8 cellular contexts compared by ENCODE assay signal in the genomic region with DNA sequence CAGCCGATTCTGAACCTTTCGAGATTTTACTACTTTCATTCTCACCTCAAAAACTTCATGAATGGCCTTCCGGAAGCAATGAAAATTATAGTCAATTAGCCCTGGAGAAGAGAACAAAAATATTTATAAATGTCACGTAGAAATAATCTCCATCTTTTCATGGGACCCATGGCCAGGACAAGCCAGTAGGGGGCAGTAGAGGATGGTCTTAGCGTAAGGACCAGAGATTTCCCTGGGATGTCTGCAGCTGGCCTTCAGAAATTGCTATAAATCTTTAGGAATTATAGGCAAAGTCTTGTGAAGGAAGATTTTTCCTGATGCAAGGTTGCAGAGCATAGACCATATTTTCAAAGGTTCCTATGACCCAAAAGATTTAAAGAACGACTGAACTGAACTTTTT. TPM values are rescaled to one million over a fixed set of nuclear protein-coding genes. Genes with fewer than 3 reads are reported as not detected.
DNase-seq lines count a peak whose midpoint lies in the region; ATAC-seq and TF ChIP-seq lines count a peak whose summit lies in the region.

No MANE protein-coding gene starts in this region.

- no peaks in the 10 kb centered on the region for H3K9me3 ChIP-seq in thyroid gland

- intact Hi-C loops in natural killer cell (cut with micrococcal nuclease), result no loop called here
- intact Hi-C loops in thyroid gland (cut with DNase I), result loop anchor here (10.0 kb wide), 1 partner anchor 53 kb away; a partner anchor contains a TSS

- peaks cover 37% of the 10 kb centered on the region for H3K4me1 Mint-ChIP-seq in activated CD8-positive, alpha-beta memory T cell treated with anti-CD3 and anti-CD28 coated beads, Interleukin-2, amount 10 ng/mL, durations not matched to agents 7 days and 5 days
- peaks cover 0 to 10% of the 10 kb centered on the region in 2 donors for H3K4me1 Mint-ChIP-seq in natural killer cell

- peak; percentile 55 to 56 for DNase-seq in activated CD4-positive, alpha-beta T cell treated with anti-CD3 and anti-CD28 coated beads for 24 hours (ENCODE audit: low read depth in 2 of 2)
- DNase-seq in activated CD4-positive, alpha-beta T cell treated with anti-CD3 and anti-CD28 coated beads for 1 hour, result no peak
- DNase-seq in NCI-H2171 treated with DMSO at 0.1 percent for 48 hours (lab: John Stamatoyannopoulos, UW), result peak; percentile 43
- peak; percentile 73 for DNase-seq in activated CD8-positive, alpha-beta memory T cell treated with anti-CD3 and anti-CD28 coated beads, Interleukin-2, amount 10 ng/mL, durations not matched to agents 7 days and 5 days
- peak; percentile 57 to 79 for DNase-seq in erythroblast (lab: John Stamatoyannopoulos, UW)
- peak; percentile 31 for DNase-seq in natural killer cell
- peak; percentile 55 to 60 for DNase-seq in thyroid gland

- no peak overlapping the region for H3K27ac Mint-ChIP-seq in activated CD8-positive, alpha-beta memory T cell treated with anti-CD3 and anti-CD28 coated beads, Interleukin-2, amount 10 ng/mL, durations not matched to agents 7 days and 5 days
- no peak overlapping the region for H3K27ac Mint-ChIP-seq in natural killer cell

- H3K36me3 ChIP-seq in thyroid gland, result no peaks in the 10 kb centered on the region

- CTCF ChIA-PET in activated CD8-positive, alpha-beta memory T cell treated with anti-CD3 and anti-CD28 coated beads, Interleukin-2, amount 10 ng/mL, durations not matched to agents 7 days and 5 days (lab: Charles Lee), result interaction anchor here (0.7 to 10.7 kb wide), 10 partner anchors 7 to 387 kb away, joined by 3 to 119 read pairs (median 6); a partner anchor contains a TSS

- no peak overlapping the region for H3K4me3 Mint-ChIP-seq in activated CD8-positive, alpha-beta memory T cell treated with anti-CD3 and anti-CD28 coated beads, Interleukin-2, amount 10 ng/mL, durations not matched to agents 7 days and 5 days
- no peak overlapping the region for H3K4me3 Mint-ChIP-seq in natural killer cell

- H3K36me3 Mint-ChIP-seq in activated CD8-positive, alpha-beta memory T cell treated with anti-CD3 and anti-CD28 coated beads, Interleukin-2, amount 10 ng/mL, durations not matched to agents 7 days and 5 days, result peaks cover under 1% of the 10 kb centered on the region
- no peaks in the 10 kb centered on the region for H3K36me3 Mint-ChIP-seq in natural killer cell

- peaks cover 0 to 14% of the 10 kb centered on the region in 2 donors for H3K4me1 ChIP-seq in thyroid gland

- H3K27me3 Mint-ChIP-seq in activated CD8-positive, alpha-beta memory T cell treated with anti-CD3 and anti-CD28 coated beads, Interleukin-2, amount 10 ng/mL, durations not matched to agents 7 days and 5 days, result no peaks in the 10 kb centered on the region
- H3K27me3 Mint-ChIP-seq in natural killer cell (ENCODE audit: low read depth in 2 of 2), result peaks cover 9 to 26% of the 10 kb centered on the region in 2 donors

- no peaks in the 10 kb centered on the region for H3K27me3 ChIP-seq in thyroid gland

- H3K4me3 ChIP-seq in thyroid gland (replicated peaks in 1 of 3), result no peak overlapping the region

- no peak for ATAC-seq in activated CD8-positive, alpha-beta memory T cell treated with anti-CD3 and anti-CD28 coated beads, Interleukin-2, amount 10 ng/mL, durations not matched to agents 7 days and 5 days
- ATAC-seq in natural killer cell (peak; percentile 47 to 61 (median 52)), HG03460 (IDR thresholded peaks at IDR 0.05; ENCODE audit: unreplicated experiment) (no peak)

- H3K9me3 Mint-ChIP-seq in activated CD8-positive, alpha-beta memory T cell treated with anti-CD3 and anti-CD28 coated beads, Interleukin-2, amount 10 ng/mL, durations not matched to agents 7 days and 5 days (ENCODE audit: low read depth), result no peaks in the 10 kb centered on the region
- no peaks in the 10 kb centered on the region for H3K9me3 Mint-ChIP-seq in natural killer cell

- no peak overlapping the region for H3K27ac ChIP-seq in thyroid gland

- peak; percentile 84 for TF ChIP-seq CTCF in natural killer cell (IDR thresholded peaks at IDR 0.05)
- TF ChIP-seq CTCF in thyroid gland (IDR thresholded peaks at IDR 0.05), result peak; percentile 36 to 73 (median 46)

- TF ChIP-seq POLR2A in erythroblast (IDR thresholded peaks at IDR 0.05; ENCODE audit: low read length), result no peak
- no peak for TF ChIP-seq POLR2A in thyroid gland (IDR thresholded peaks at IDR 0.05)

- WGBS in thyroid gland, 2 donors, result 32 to 40% methylated on average over 6 of the region's 6 CpGs

RNA-seq across cellular contexts. Expression of a gene that starts 15.6 kb away (rescaled TPM):
- total RNA-seq in activated CD8-positive, alpha-beta memory T cell treated with anti-CD3 and anti-CD28 coated beads, Interleukin-2, amount 10 ng/mL, durations not matched to agents 7 days and 5 days, result 10 to 100 TPM; 26.1 to 31.2 TPM
- 10 to 100 TPM; 34.1 to 58.1 (median 45.9) TPM for total RNA-seq in natural killer cell
- 10 to 100 TPM; 49.8 to 63.1 (median 51.9) TPM for total RNA-seq in thyroid gland

RNA-seq across cellular contexts. Expression of a gene that starts 44.0 kb away (rescaled TPM):
- total RNA-seq in activated CD8-positive, alpha-beta memory T cell treated with anti-CD3 and anti-CD28 coated beads, Interleukin-2, amount 10 ng/mL, durations not matched to agents 7 days and 5 days, result 1 to 10 TPM; 1.3 to 5.7 TPM
- total RNA-seq in natural killer cell, result 1 to 10 TPM in 2 of 3 donors, under 1 TPM in 1; 0.43 to 4.4 (median 1.8) TPM
- total RNA-seq in thyroid gland, result 10 to 100 TPM; 49.8 to 73.0 (median 62.2) TPM

RNA-seq across cellular contexts. Expression of a gene that starts 53.0 kb away (rescaled TPM):
- total RNA-seq in activated CD8-positive, alpha-beta memory T cell treated with anti-CD3 and anti-CD28 coated beads, Interleukin-2, amount 10 ng/mL, durations not matched to agents 7 days and 5 days, result 1 to 10 TPM in 1 of 2 experiments, under 1 TPM in 1; 0.67 to 1.0 TPM
- 1 to 10 TPM in 2 of 3 donors, under 1 TPM in 1; 0.57 to 2.2 (median 1.0) TPM for total RNA-seq in natural killer cell
- total RNA-seq in thyroid gland, result 1 to 10 TPM in 1 of 4 donors, under 1 TPM in 3; 0.42 to 2.1 (median 0.56) TPM

Comparison
In these comparisons a context has a peak if more than half of its experiments do, and no peak if none do; other contexts are left out.
1. ATAC-seq: peak in natural killer cell (3 of 3); none in activated CD8-positive, alpha-beta memory T cell treated with anti-CD3 and anti-CD28 coated beads, Interleukin-2, amount 10 ng/mL, durations not matched to agents 7 days and 5 days (single experiment) and HG03460 (single experiment).
2. RNA of a gene that starts 44.0 kb away (total RNA-seq): 49.8 to 73.0 TPM in thyroid gland; 1.3 to 5.7 TPM in activated CD8-positive, alpha-beta memory T cell treated with anti-CD3 and anti-CD28 coated beads, Interleukin-2, amount 10 ng/mL, durations not matched to agents 7 days and 5 days and 0.43 to 4.4 TPM in natural killer cell; every median in the first group is over 4 times any median in the second.